Comparison of ENCODE assay signal across 20 cellular contexts in the genomic region with DNA sequence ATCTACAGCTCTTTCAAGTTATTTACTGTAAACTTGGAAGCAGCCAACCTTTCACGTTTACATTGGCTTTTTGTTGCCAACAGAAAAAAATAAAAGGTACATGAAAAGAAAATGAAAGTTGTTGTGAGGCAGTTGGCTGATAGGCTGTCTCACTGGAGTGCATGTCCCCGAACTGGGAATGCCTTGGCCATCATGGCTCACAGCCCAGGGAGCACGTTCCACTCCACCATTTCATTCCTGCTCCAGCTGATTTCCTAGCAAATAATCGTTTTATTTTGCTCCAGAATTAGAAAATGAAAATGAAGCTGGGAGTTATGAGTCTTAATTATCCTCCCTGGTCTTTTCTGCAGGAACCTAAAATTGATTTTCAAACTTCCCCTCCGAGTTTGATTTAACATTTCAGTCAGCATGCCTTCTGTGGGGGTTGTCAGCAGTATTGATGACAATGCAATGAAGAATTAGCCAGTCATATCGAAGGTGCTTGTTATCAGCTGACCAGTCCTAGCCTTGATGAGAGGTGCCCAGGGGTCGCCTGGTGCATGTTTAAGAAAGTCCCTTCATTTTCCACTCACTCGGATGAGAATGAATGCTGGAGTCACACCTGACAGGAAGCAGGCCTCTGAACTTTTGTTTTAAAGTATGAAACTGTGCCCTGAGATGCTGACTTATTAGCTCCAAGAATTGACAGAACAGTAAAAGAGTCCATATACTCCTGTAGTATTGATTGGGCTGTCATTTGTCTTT.
"Had no signal": no experiment of that assay in that cellular context is flagged by ENCODE, and none has a peak within 500 bp of the region (broad histone marks: within the 10 kb centered on the region; RNA-seq: fewer than 3 reads in every experiment).

No MANE protein-coding gene starts in this region.

- H3K4me1 Mint-ChIP-seq: activated CD4-positive, alpha-beta T cell treated with anti-CD3 and anti-CD28 coated beads, Interleukin-2, amount 10 ng/mL, durations not matched to agents 7 days and 5 days; activated naive CD4-positive, alpha-beta T cell treated with anti-CD3 and anti-CD28 coated beads, Interleukin-2, amount 50 U/mL, for 24 hours had no signal

- H3K4me2 ChIP-seq: hepatocyte had no signal

- H3K27ac Mint-ChIP-seq: activated CD4-positive, alpha-beta T cell treated with anti-CD3 and anti-CD28 coated beads, Interleukin-2, amount 10 ng/mL, durations not matched to agents 7 days and 5 days; activated naive CD4-positive, alpha-beta T cell treated with anti-CD3 and anti-CD28 coated beads, Interleukin-2, amount 50 U/mL, for 24 hours; activated T-helper 2 cell treated with anti-CD3 and anti-CD28 coated beads, Interferon-gamma antibody, Interleukin-2, Interleukin-4, amounts not matched to agents 10 μg/mL and 5 μg/mL and 100 μg/mL, durations not matched to agents 14 hours and 24 hours and 36 hours; brain; dendritic cell treated with granulocyte-macrophage colony-stimulating factor and Interleukin-4, amounts not matched to agents 40 ng/mL and 50 ng/mL, for 4 days; effector memory CD8-positive, alpha-beta T cell; natural killer cell treated with Interleukin-12 subunit alpha and Interleukin-12 subunit beta and Interleukin-15 and Interleukin-18, amount 100 ng/mL, for 72 hours; stimulated activated naive CD8-positive, alpha-beta T cell treated with anti-CD3 and anti-CD28 coated beads, Interleukin-15, Interleukin-2, amounts not matched to agents 100 ng/mL and 50 ng/mL, for 24 hours had no signal

- H3K36me3 ChIP-seq: thoracic aorta had no signal

- H3K27ac ChIP-seq: hepatocyte, psoas muscle, thoracic aorta had no signal

- H3K79me2 ChIP-seq: hepatocyte had no signal

- H3K9me3 ChIP-seq: psoas muscle, thoracic aorta had no signal

- H3K36me3 Mint-ChIP-seq: activated naive CD4-positive, alpha-beta T cell treated with anti-CD3 and anti-CD28 coated beads, Interleukin-2, amount 50 U/mL, for 24 hours; brain; natural killer cell treated with Interleukin-12 subunit alpha and Interleukin-12 subunit beta and Interleukin-15 and Interleukin-18, amount 100 ng/mL, for 72 hours had no signal

- H3K27me3 ChIP-seq: hepatocyte had no signal

- H3K4me1 ChIP-seq: psoas muscle had no signal

- H3K9me3 Mint-ChIP-seq: activated CD4-positive, alpha-beta T cell treated with anti-CD3 and anti-CD28 coated beads, Interleukin-2, amount 10 ng/mL, durations not matched to agents 7 days and 5 days; activated naive CD4-positive, alpha-beta T cell treated with anti-CD3 and anti-CD28 coated beads, Interleukin-2, amount 50 U/mL, for 24 hours; activated T-helper 2 cell treated with anti-CD3 and anti-CD28 coated beads, Interferon-gamma antibody, Interleukin-2, Interleukin-4, amounts not matched to agents 10 μg/mL and 5 μg/mL and 100 μg/mL, durations not matched to agents 14 hours and 24 hours and 36 hours; dendritic cell treated with granulocyte-macrophage colony-stimulating factor and Interleukin-4, amounts not matched to agents 40 ng/mL and 50 ng/mL, for 4 days; natural killer cell treated with Interleukin-12 subunit alpha and Interleukin-12 subunit beta and Interleukin-15 and Interleukin-18, amount 100 ng/mL, for 72 hours; stimulated activated naive CD8-positive, alpha-beta T cell treated with anti-CD3 and anti-CD28 coated beads, Interleukin-15, Interleukin-2, amounts not matched to agents 100 ng/mL and 50 ng/mL, for 24 hours had no signal

- H3K4me3 ChIP-seq: hepatocyte, lung, psoas muscle, thoracic aorta had no signal

- H3K27me3 Mint-ChIP-seq: activated CD4-positive, alpha-beta T cell treated with anti-CD3 and anti-CD28 coated beads, Interleukin-2, amount 10 ng/mL, durations not matched to agents 7 days and 5 days; activated naive CD4-positive, alpha-beta T cell treated with anti-CD3 and anti-CD28 coated beads, Interleukin-2, amount 50 U/mL, for 24 hours; dendritic cell treated with granulocyte-macrophage colony-stimulating factor and Interleukin-4, amounts not matched to agents 40 ng/mL and 50 ng/mL, for 4 days; effector memory CD8-positive, alpha-beta T cell; stimulated activated naive CD8-positive, alpha-beta T cell treated with anti-CD3 and anti-CD28 coated beads, Interleukin-15, Interleukin-2, amounts not matched to agents 100 ng/mL and 50 ng/mL, for 24 hours had no signal

- H3K4me3 Mint-ChIP-seq: activated CD4-positive, alpha-beta T cell treated with anti-CD3 and anti-CD28 coated beads, Interleukin-2, amount 10 ng/mL, durations not matched to agents 7 days and 5 days; activated naive CD4-positive, alpha-beta T cell treated with anti-CD3 and anti-CD28 coated beads, Interleukin-2, amount 50 U/mL, for 24 hours; brain; dendritic cell treated with granulocyte-macrophage colony-stimulating factor and Interleukin-4, amounts not matched to agents 40 ng/mL and 50 ng/mL, for 4 days; effector memory CD8-positive, alpha-beta T cell; natural killer cell treated with Interleukin-12 subunit alpha and Interleukin-12 subunit beta and Interleukin-15 and Interleukin-18, amount 100 ng/mL, for 72 hours; stimulated activated naive CD8-positive, alpha-beta T cell treated with anti-CD3 and anti-CD28 coated beads, Interleukin-15, Interleukin-2, amounts not matched to agents 100 ng/mL and 50 ng/mL, for 24 hours had no signal

- H2AFZ ChIP-seq: hepatocyte had no signal

- DNase-seq: activated CD4-positive, alpha-beta T cell treated with anti-CD3 and anti-CD28 coated beads, Interleukin-2, amount 10 ng/mL, durations not matched to agents 7 days and 5 days; activated CD4-positive, CD25-positive, alpha-beta regulatory T cell; activated CD8-positive, alpha-beta memory T cell treated with anti-CD3 and anti-CD28 coated beads for 24 hours; amygdala; effector memory CD8-positive, alpha-beta T cell; kidney glomerular epithelial cell; midbrain; occipital lobe; psoas muscle; stimulated activated CD4-positive, alpha-beta T cell treated with anti-CD3 and anti-CD28 coated beads, Interleukin-4, amount 100 ng/mL, for 1 hour; stimulated activated CD8-positive, alpha-beta memory T cell treated with anti-CD3 and anti-CD28 coated beads, Interleukin-4, amount 100 ng/mL, for 48 hours had no signal
